ENCODE assay signal across 13 cellular contexts in genomic region chr22:38074181-38075104, GRCh38. TPM values are rescaled to one million over a fixed set of nuclear protein-coding genes. Genes with fewer than 3 reads are reported as not detected.
DNase-seq lines count a peak whose midpoint lies in the region; ATAC-seq and TF ChIP-seq lines count a peak whose summit lies in the region.
"Had no signal": no experiment of that assay in that cellular context is flagged by ENCODE, and none has a peak within 500 bp of the region (broad histone marks: within the 10 kb centered on the region; RNA-seq: fewer than 3 reads in every experiment).

No MANE protein-coding gene starts in this region.

- no peaks in the 10 kb centered on the region for H3K9me3 Mint-ChIP-seq in nephron progenitor cell
- H3K9me3 Mint-ChIP-seq: activated CD4-positive, alpha-beta T cell treated with anti-CD3 and anti-CD28 coated beads, Interleukin-2, amount 10 ng/mL, durations not matched to agents 7 days and 5 days had no signal

- H3K27me3 Mint-ChIP-seq in nephron progenitor cell (ENCODE audit: low read depth, poor library complexity), result peaks cover 5% of the 10 kb centered on the region

- ATAC-seq in left lobe of liver (no peak), GM21423 (IDR thresholded peaks at IDR 0.05; ENCODE audit: unreplicated experiment) (no peak), GM19395 (IDR thresholded peaks at IDR 0.05; ENCODE audit: unreplicated experiment) (no peak)
- no peak for ATAC-seq in activated CD4-positive, CD25-positive, alpha-beta regulatory T cell treated with anti-CD3 and anti-CD28 coated beads, Interleukin-2, amount 50 U/mL, for 24 hours
- ATAC-seq: upper lobe of right lung had no signal

- TF ChIP-seq CTCF in AG09319 (IDR thresholded peaks at IDR 0.05; ENCODE audit: low read depth, low read length) (peak; percentile 35), nephron progenitor cell (IDR thresholded peaks at IDR 0.05) (peak; percentile 48)

- peaks cover 10% of the 10 kb centered on the region for H3K36me3 Mint-ChIP-seq in nephron progenitor cell (ENCODE audit: low read depth)

- no peak overlapping the region for H3K4me3 Mint-ChIP-seq in nephron progenitor cell
- H3K4me3 Mint-ChIP-seq: activated CD4-positive, alpha-beta T cell treated with anti-CD3 and anti-CD28 coated beads, Interleukin-2, amount 10 ng/mL, durations not matched to agents 7 days and 5 days had no signal

- peaks cover 34% of the 10 kb centered on the region for H3K4me1 Mint-ChIP-seq in nephron progenitor cell
- H3K4me1 Mint-ChIP-seq: activated CD4-positive, alpha-beta T cell treated with anti-CD3 and anti-CD28 coated beads, Interleukin-2, amount 10 ng/mL, durations not matched to agents 7 days and 5 days had no signal

- H3K27ac Mint-ChIP-seq in nephron progenitor cell, result peak overlapping the region; percentile 89
- H3K27ac Mint-ChIP-seq: activated CD4-positive, alpha-beta T cell treated with anti-CD3 and anti-CD28 coated beads, Interleukin-2, amount 10 ng/mL, durations not matched to agents 7 days and 5 days had no signal

- DNase-seq in AG09319 (ENCODE audit: extremely low read depth, low read depth), result no peak
- DNase-seq in fibroblast of the conjunctiva (ENCODE audit: low read depth), result peak; percentile 13
- DNase-seq in nephron progenitor cell, result peak; percentile 70
- no peak for DNase-seq in left lobe of liver (ENCODE audit: low spot score)
- DNase-seq: activated CD4-positive, alpha-beta T cell treated with anti-CD3 and anti-CD28 coated beads, Interleukin-2, amount 10 ng/mL, durations not matched to agents 7 days and 5 days; esophagus squamous epithelium; NCI-H226; upper lobe of right lung had no signal

- peak overlapping the region; percentile 65 for H3K27ac ChIP-seq in angular gyrus (ENCODE audit: low read depth, low read length)
- H3K27ac ChIP-seq: esophagus squamous epithelium, upper lobe of right lung had no signal

RNA-seq across cellular contexts. Expression of gene SLC16A8, which starts 9.5 kb away (rescaled TPM):
- not detected for total RNA-seq in left lobe of liver
- total RNA-seq: A673; activated CD4-positive, alpha-beta T cell treated with anti-CD3 and anti-CD28 coated beads, Interleukin-2, amount 10 ng/mL, durations not matched to agents 7 days and 5 days; esophagus squamous epithelium; upper lobe of right lung had no signal

RNA-seq across cellular contexts. Expression of gene PICK1, which starts 17.2 kb away (rescaled TPM):
- total RNA-seq in left lobe of liver, result 16.8 TPM

RNA-seq across cellular contexts. Expression of gene BAIAP2L2, which starts 36.0 kb away (rescaled TPM):
- total RNA-seq in left lobe of liver, result 1.1 TPM

Comparison
In these comparisons a context has a peak if more than half of its experiments do, and no peak if none do; other contexts are left out.
1. DNase-seq: peak in fibroblast of the conjunctiva (single experiment) and nephron progenitor cell (single experiment); none in AG09319 (single experiment) and left lobe of liver (single experiment).